ENCODE assay signal across 21 cellular contexts in the genomic region with DNA sequence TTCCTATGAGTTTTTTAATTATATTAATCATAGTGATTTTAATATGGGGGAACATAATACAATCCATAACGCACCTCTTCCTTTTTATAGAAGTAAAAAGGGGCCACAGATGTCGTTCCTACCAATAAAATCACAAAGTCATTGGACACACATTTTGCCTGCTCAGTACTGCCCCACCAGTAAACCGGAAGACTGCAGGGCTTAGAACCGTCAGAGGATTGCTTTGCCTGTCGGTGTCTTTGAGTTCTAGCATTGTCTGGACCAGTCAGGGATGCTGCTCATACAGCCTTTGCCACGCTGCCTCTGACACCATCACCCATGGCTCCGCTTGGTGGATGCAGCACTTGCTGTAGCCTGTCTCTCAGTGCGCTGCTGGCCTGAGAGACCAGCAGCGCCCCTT.
"Had no signal": no experiment of that assay in that cellular context is flagged by ENCODE, and none has a peak within 500 bp of the region (broad histone marks: within the 10 kb centered on the region; RNA-seq: fewer than 3 reads in every experiment).

No MANE protein-coding gene starts in this region.

- H3K9me3 ChIP-seq: adrenal gland, gastrocnemius medialis, heart left ventricle, tibial nerve had no signal

- H3K4me1 ChIP-seq: adrenal gland, gastrocnemius medialis, heart left ventricle, parathyroid adenoma, tibial nerve had no signal

- ATAC-seq: activated CD8-positive, alpha-beta T cell treated with anti-CD3 and anti-CD28 coated beads, Interleukin-2, amount 10 ng/mL, durations not matched to agents 7 days and 5 days; gastrocnemius medialis; heart left ventricle had no signal

- DNase-seq: activated CD4-positive, alpha-beta T cell treated with anti-CD3 and anti-CD28 coated beads, Interleukin-2, amount 10 ng/mL, durations not matched to agents 24 days and 14 days; activated CD4-positive, CD25-positive, alpha-beta regulatory T cell; activated CD8-positive, alpha-beta memory T cell treated with anti-CD3 and anti-CD28 coated beads, Interleukin-2, amount 50 U/mL, for 4 hours; activated CD8-positive, alpha-beta T cell treated with anti-CD3 and anti-CD28 coated beads, Interleukin-2, amount 10 ng/mL, durations not matched to agents 7 days and 5 days; activated effector memory CD4-positive, alpha-beta T cell treated with anti-CD3 and anti-CD28 coated beads, Interleukin-2, amount 50 U/mL, for 16 hours; activated T-cell treated with anti-CD3 and anti-CD28 coated beads, Interleukin-2, amount 50 U/mL, for 48 hours; adrenal gland; dorsolateral prefrontal cortex; erythroblast; gastrocnemius medialis; islet precursor cell; naive B cell; retina; stimulated activated CD4-positive, alpha-beta T cell treated with anti-CD3 and anti-CD28 coated beads, Interleukin-4, amount 100 ng/mL, for 24 hours; stimulated activated naive CD4-positive, alpha-beta T cell; substantia nigra had no signal

- H3K27me3 ChIP-seq: adrenal gland, cardiac muscle cell, dorsolateral prefrontal cortex, gastrocnemius medialis, heart left ventricle, tibial nerve had no signal

- H3K4me3 ChIP-seq: adrenal gland, cardiac muscle cell, dorsolateral prefrontal cortex, gastrocnemius medialis, heart left ventricle, lung, tibial nerve had no signal

- H2AFZ ChIP-seq: parathyroid adenoma had no signal

- H3K79me2 ChIP-seq: parathyroid adenoma had no signal

- H3K36me3 ChIP-seq: adrenal gland, cardiac muscle cell, gastrocnemius medialis, heart left ventricle, tibial nerve had no signal

- H3K27ac ChIP-seq: adrenal gland, cardiac muscle cell, dorsolateral prefrontal cortex, gastrocnemius medialis, heart left ventricle, parathyroid adenoma, tibial nerve had no signal
